14 cellular contexts compared by ENCODE assay signal in genomic region chr13:73057284-73058025, GRCh38. TPM values are rescaled to one million over a fixed set of nuclear protein-coding genes. Genes with fewer than 3 reads are reported as not detected.
DNase-seq lines count a peak whose midpoint lies in the region; ATAC-seq and TF ChIP-seq lines count a peak whose summit lies in the region.
"Had no signal": no experiment of that assay in that cellular context is flagged by ENCODE, and none has a peak within 500 bp of the region (broad histone marks: within the 10 kb centered on the region; RNA-seq: fewer than 3 reads in every experiment).

No MANE protein-coding gene starts in this region.

- no peaks in the 10 kb centered on the region for H3K9me3 ChIP-seq in CD8-positive, alpha-beta T cell (ENCODE audit: low read length)
- no peaks in the 10 kb centered on the region for H3K9me3 ChIP-seq in endodermal cell (ENCODE audit: control insufficient read depth, low read length)
- H3K9me3 ChIP-seq in osteoblast (ENCODE audit: low read depth, low read length), result no peaks in the 10 kb centered on the region
- no peaks in the 10 kb centered on the region for H3K9me3 ChIP-seq in MM.1S (replicated peaks; ENCODE audit: insufficient read depth, low read length)

- H3K4me2 ChIP-seq in osteoblast (ENCODE audit: insufficient read depth, low read length) (no peak overlapping the region), MM.1S (ENCODE audit: low read depth, low read length) (no peak overlapping the region)

- DNase-seq in CD8-positive, alpha-beta T cell, result no peak
- DNase-seq in NCI-H748 (lab: John Stamatoyannopoulos, UW; ENCODE audit: unreplicated experiment) (peak; percentile 58), endodermal cell (no peak), osteoblast (ENCODE audit: insufficient read length, low spot score, missing footprints) (peak; percentile 50), MM.1S (no peak), nephron progenitor cell (no peak)
- no peak for DNase-seq in activated CD4-positive, CD25-positive, alpha-beta regulatory T cell (lab: John Stamatoyannopoulos, UW)
- DNase-seq: activated CD4-positive, alpha-beta memory T cell treated with anti-CD3 and anti-CD28 coated beads for 36 hours; activated naive CD4-positive, alpha-beta T cell treated with Interleukin-2 at 50 U/mL for 16 hours; HCEC 1CT; IMR-90; naive thymus-derived CD8-positive, alpha-beta T cell; NCI-H1436 treated with DMSO at 0.1 percent for 48 hours had no signal

- H3K9me3 Mint-ChIP-seq in CD8-positive, alpha-beta T cell, result no peaks in the 10 kb centered on the region
- H3K9me3 Mint-ChIP-seq in endodermal cell, result no peaks in the 10 kb centered on the region
- no peaks in the 10 kb centered on the region for H3K9me3 Mint-ChIP-seq in nephron progenitor cell
- H3K9me3 Mint-ChIP-seq: activated CD4-positive, alpha-beta memory T cell treated with anti-CD3 and anti-CD28 coated beads for 36 hours; naive thymus-derived CD8-positive, alpha-beta T cell had no signal

- POLR2A ChIA-PET in CD8-positive, alpha-beta T cell (lab: Charles Lee), result no interaction called here

- H3K36me3 Mint-ChIP-seq in CD8-positive, alpha-beta T cell, result peaks cover 2% of the 10 kb centered on the region
- H3K36me3 Mint-ChIP-seq in endodermal cell (ENCODE audit: low read depth) (peaks cover 7% of the 10 kb centered on the region), nephron progenitor cell (ENCODE audit: low read depth) (no peaks in the 10 kb centered on the region)
- H3K36me3 Mint-ChIP-seq: activated CD4-positive, alpha-beta memory T cell treated with anti-CD3 and anti-CD28 coated beads for 36 hours; naive thymus-derived CD8-positive, alpha-beta T cell had no signal

- H3K4me1 Mint-ChIP-seq in CD8-positive, alpha-beta T cell (ENCODE audit: low read depth), result peaks cover 21% of the 10 kb centered on the region
- H3K4me1 Mint-ChIP-seq in endodermal cell (peaks cover 33% of the 10 kb centered on the region), nephron progenitor cell (peaks cover 39% of the 10 kb centered on the region)

- no peaks in the 10 kb centered on the region for H3K9me2 ChIP-seq in MM.1S (replicated peaks; ENCODE audit: insufficient read depth, low read length)

- WGBS in endodermal cell (ENCODE audit: insufficient coverage in 1 of 2, insufficient read length in 1 of 2), 2 experiments, result 84% methylated on average over 3 of the region's 3 CpGs; no CpG with 5 or more reads in 1 of the 2 experiments

- H4K20me1 ChIP-seq in osteoblast (ENCODE audit: insufficient read depth, low read length) (no peaks in the 10 kb centered on the region), MM.1S (ENCODE audit: insufficient read depth, low read length) (no peaks in the 10 kb centered on the region)

- H3K36me3 ChIP-seq in CD8-positive, alpha-beta T cell (ENCODE audit: insufficient read depth, low read length), result no peaks in the 10 kb centered on the region
- H3K36me3 ChIP-seq in endodermal cell (ENCODE audit: control insufficient read depth, insufficient read depth, low read length), result peaks cover 12% of the 10 kb centered on the region
- no peaks in the 10 kb centered on the region for H3K36me3 ChIP-seq in osteoblast (ENCODE audit: insufficient read depth, low read length)
- no peaks in the 10 kb centered on the region for H3K36me3 ChIP-seq in MM.1S (replicated peaks; ENCODE audit: insufficient read depth, low read length)

- H3K4me3 Mint-ChIP-seq in CD8-positive, alpha-beta T cell, result peak overlapping the region; percentile 93
- H3K4me3 Mint-ChIP-seq in endodermal cell (no peak overlapping the region), nephron progenitor cell (no peak overlapping the region)

- peaks cover 14% of the 10 kb centered on the region for H3K4me1 ChIP-seq in CD8-positive, alpha-beta T cell (ENCODE audit: insufficient read depth, low read length)
- H3K4me1 ChIP-seq in endodermal cell (ENCODE audit: control insufficient read depth, insufficient read depth, low read length), result peaks cover 7% of the 10 kb centered on the region
- peaks cover 21% of the 10 kb centered on the region for H3K4me1 ChIP-seq in osteoblast (ENCODE audit: insufficient read depth, low read length)
- H3K4me1 ChIP-seq in MM.1S (ENCODE audit: low read length), result no peaks in the 10 kb centered on the region

- no peak overlapping the region for H3K27ac Mint-ChIP-seq in CD8-positive, alpha-beta T cell
- H3K27ac Mint-ChIP-seq in endodermal cell (no peak overlapping the region), nephron progenitor cell (no peak overlapping the region)
- H3K27ac Mint-ChIP-seq: activated CD4-positive, alpha-beta memory T cell treated with anti-CD3 and anti-CD28 coated beads for 36 hours had no signal

- ATAC-seq in CD8-positive, alpha-beta T cell, result no peak
- ATAC-seq in GM18861 (IDR thresholded peaks at IDR 0.05; ENCODE audit: unreplicated experiment), result no peak
- ATAC-seq: naive thymus-derived CD8-positive, alpha-beta T cell had no signal

- no peaks in the 10 kb centered on the region for H3F3A ChIP-seq in MM.1S (ENCODE audit: insufficient read depth, low read length)

- CTCF ChIA-PET in CD8-positive, alpha-beta T cell (lab: Charles Lee), result no interaction called here

- H3K79me2 ChIP-seq in osteoblast (ENCODE audit: insufficient read depth, low read length), result no peaks in the 10 kb centered on the region
- H3K79me2 ChIP-seq in MM.1S (ENCODE audit: low read length), result no peaks in the 10 kb centered on the region

- H3K27me3 Mint-ChIP-seq in CD8-positive, alpha-beta T cell (ENCODE audit: low read depth), result peaks cover 40% of the 10 kb centered on the region
- peaks cover 31% of the 10 kb centered on the region for H3K27me3 Mint-ChIP-seq in endodermal cell (ENCODE audit: insufficient read depth)
- peaks cover 53% of the 10 kb centered on the region for H3K27me3 Mint-ChIP-seq in nephron progenitor cell (ENCODE audit: low read depth, poor library complexity)

- no peak overlapping the region for H3K27ac ChIP-seq in CD8-positive, alpha-beta T cell (ENCODE audit: low read depth, low read length)
- H3K27ac ChIP-seq in endodermal cell (ENCODE audit: low read depth, low read length) (no peak overlapping the region), osteoblast (ENCODE audit: low read depth, low read length) (no peak overlapping the region), MM.1S (ENCODE audit: low read length) (no peak overlapping the region)

- no peak overlapping the region for H2AFZ ChIP-seq in osteoblast (ENCODE audit: low read length)
- no peak overlapping the region for H2AFZ ChIP-seq in MM.1S (ENCODE audit: low read length)

- no peak for TF ChIP-seq CTCF in CD8-positive, alpha-beta T cell (IDR thresholded peaks at IDR 0.05)
- TF ChIP-seq CTCF in endodermal cell (conservative IDR thresholded peaks at IDR 0.05) (no peak), osteoblast (IDR thresholded peaks at IDR 0.05; ENCODE audit: extremely low read depth, low read depth, low read length) (no peak), MM.1S (IDR thresholded peaks at IDR 0.05; ENCODE audit: low read length) (no peak), nephron progenitor cell (IDR thresholded peaks at IDR 0.05) (no peak)

- no peak overlapping the region for H3K4me3 ChIP-seq in CD8-positive, alpha-beta T cell (ENCODE audit: low read depth, low read length)
- H3K4me3 ChIP-seq in endodermal cell (ENCODE audit: low read length) (peak overlapping the region; percentile 92), osteoblast (ENCODE audit: insufficient read depth, low read length) (no peak overlapping the region), MM.1S (ENCODE audit: low read length) (no peak overlapping the region)

- peaks cover 12% of the 10 kb centered on the region for H3K27me3 ChIP-seq in CD8-positive, alpha-beta T cell (ENCODE audit: insufficient read depth, low read length)
- H3K27me3 ChIP-seq in endodermal cell (ENCODE audit: control insufficient read depth, insufficient read depth, low read length, poor library complexity, severe bottlenecking) (peaks cover 13% of the 10 kb centered on the region), osteoblast (ENCODE audit: insufficient read depth, low read length) (peaks cover 9% of the 10 kb centered on the region), MM.1S (replicated peaks; ENCODE audit: insufficient read depth, low read length) (no peaks in the 10 kb centered on the region)

- H3K9ac ChIP-seq in endodermal cell (ENCODE audit: extremely low read depth, low read length, poor library complexity, severe bottlenecking) (no peak overlapping the region), MM.1S (ENCODE audit: low read length) (no peak overlapping the region)

- intact Hi-C loops in CD8-positive, alpha-beta T cell (cut with DNase I, micrococcal nuclease), result loop anchor here (2.0 to 10.0 kb wide), 6 partner anchors 170 to 1077 kb away; partner anchors contain the start of genes BORA (in 2 of the 2), MZT1 (in 2 of the 2), DIS3 (in 1 of the 2) and KLF12 (in 1 of the 2)

RNA-seq across cellular contexts. Expression of gene KLF5, which starts 1.4 kb away (rescaled TPM):
- 1 to 10 TPM; 3.4 to 3.7 TPM for total RNA-seq in CD8-positive, alpha-beta T cell
- total RNA-seq in endodermal cell (10 to 100 TPM; 39.6 to 41.1 TPM), osteoblast (4.0 and 5.9 TPM in 2 replicates)
- polyA plus RNA-seq in endodermal cell (2013, experiment 1 of 2), result 6.3 TPM
- polyA plus RNA-seq in endodermal cell (2013, experiment 2 of 2), result 7.4 TPM

Comparison
In these comparisons a context has a peak if more than half of its experiments do, and no peak if none do; other contexts are left out.
1. DNase-seq: peak in NCI-H748 (single experiment) and osteoblast (single experiment); none in CD8-positive, alpha-beta T cell (0 of 7), endodermal cell (single experiment), activated CD4-positive, CD25-positive, alpha-beta regulatory T cell (0 of 4), MM.1S (single experiment) and nephron progenitor cell (single experiment).